Comparison of ENCODE assay signal across 26 cellular contexts in the genomic region with DNA sequence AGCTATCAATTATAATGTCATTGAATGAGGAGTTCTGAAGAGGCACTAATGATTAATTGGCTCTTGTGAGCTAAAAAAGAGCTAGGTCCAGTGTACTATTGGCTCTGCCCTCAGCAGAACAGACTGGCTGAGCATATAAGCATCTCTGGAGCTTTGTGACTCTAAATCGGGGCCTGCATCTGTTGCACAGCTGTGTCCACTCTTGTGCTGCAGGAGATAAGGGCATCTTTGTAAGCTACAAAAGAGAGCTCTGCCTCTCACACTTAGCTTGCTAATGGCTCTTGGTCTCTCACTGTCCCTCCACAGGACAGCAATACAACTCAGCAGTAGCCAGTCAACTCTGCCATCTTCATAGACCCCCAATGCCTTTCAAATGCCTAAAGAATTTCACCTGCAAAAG.
"Had no signal": no experiment of that assay in that cellular context is flagged by ENCODE, and none has a peak within 500 bp of the region (broad histone marks: within the 10 kb centered on the region; RNA-seq: fewer than 3 reads in every experiment).

No MANE protein-coding gene starts in this region.

- H3K4me3 ChIP-seq: adrenal gland, body of pancreas, esophagus muscularis mucosa, gastrocnemius medialis, pancreas, psoas muscle, right atrium auricular region, testis had no signal

- H3K4me1 ChIP-seq: adrenal gland, body of pancreas, esophagus muscularis mucosa, gastrocnemius medialis, pancreas, psoas muscle, right atrium auricular region had no signal

- H3K36me3 ChIP-seq: adrenal gland, esophagus muscularis mucosa, gastrocnemius medialis, pancreas, right atrium auricular region had no signal

- DNase-seq: activated CD4-positive, alpha-beta T cell treated with anti-CD3 and anti-CD28 coated beads for 4 hours; activated CD4-positive, alpha-beta T cell treated with anti-CD3 and anti-CD28 coated beads, Interleukin-2, amount 50 U/mL, for 4 hours; activated effector memory CD4-positive, alpha-beta T cell treated with Interleukin-2 at 50 U/mL for 16 hours; activated naive CD4-positive, alpha-beta T cell treated with anti-CD3 and anti-CD28 coated beads for 36 hours; activated naive CD8-positive, alpha-beta T cell treated with anti-CD3 and anti-CD28 coated beads for 36 hours; activated T-cell treated with anti-CD3 and anti-CD28 coated beads for 4 hours; activated T-cell treated with anti-CD3 and anti-CD28 coated beads, Interleukin-2, amount 50 U/mL, for 72 hours; adrenal gland; aorta; body of pancreas; dermis blood vessel endothelial cell; effector CD4-positive, alpha-beta T cell; gastrocnemius medialis; left cardiac atrium; left ventricle myocardium superior; naive thymus-derived CD8-positive, alpha-beta T cell; pancreas; psoas muscle; stimulated activated CD4-positive, alpha-beta T cell treated with anti-CD3 and anti-CD28 coated beads, Interleukin-15, amount 100 ng/mL, for 24 hours; stimulated activated CD4-positive, alpha-beta T cell treated with anti-CD3 and anti-CD28 coated beads, Interleukin-2, amount 100 ng/mL, for 24 hours; stimulated activated naive CD4-positive, alpha-beta T cell; T-helper 1 cell; testis; trophoblast cell had no signal

- H3K27me3 ChIP-seq: adrenal gland, body of pancreas, esophagus muscularis mucosa, gastrocnemius medialis, pancreas, right atrium auricular region, testis had no signal

- H3K27ac ChIP-seq: adrenal gland, body of pancreas, esophagus muscularis mucosa, gastrocnemius medialis, pancreas, psoas muscle, right atrium auricular region, testis had no signal

- H3K9me3 ChIP-seq: adrenal gland, body of pancreas, esophagus muscularis mucosa, gastrocnemius medialis, pancreas, psoas muscle, right atrium auricular region, testis had no signal
